Comparison of ENCODE assay signal across 16 cellular contexts in genomic region chr9:127129073-127129717, GRCh38. TPM values are rescaled to one million over a fixed set of nuclear protein-coding genes. Genes with fewer than 3 reads are reported as not detected.
DNase-seq lines count a peak whose midpoint lies in the region; ATAC-seq, FAIRE-seq and TF ChIP-seq lines count a peak whose summit lies in the region.
"Had no signal": no experiment of that assay in that cellular context is flagged by ENCODE, and none has a peak within 500 bp of the region (broad histone marks: within the 10 kb centered on the region; RNA-seq: fewer than 3 reads in every experiment).

No MANE protein-coding gene starts in this region.

- no peak overlapping the region for H3K27ac ChIP-seq in K562 (ENCODE audit: extremely low read depth, low read depth, low read length)
- H3K27ac ChIP-seq in heart right ventricle = peak overlapping the region in 9 of 10 donors; percentile 41 to 95 (median 74)
- H3K27ac ChIP-seq in skin epidermis = peak overlapping the region in 20 of 21 experiments; percentile 4 to 88 (median 66)
- peak overlapping the region in 1 of 2 donors; percentile 7 for H3K27ac ChIP-seq in aorta (ENCODE audit: low read depth in 1 of 2, low read length in 2 of 2)

- H3K9me3 ChIP-seq in K562 (replicated peaks; ENCODE audit: control insufficient read depth, insufficient read depth, low read depth, low read length) (no peaks in the 10 kb centered on the region), heart right ventricle (no peaks in the 10 kb centered on the region), aorta (ENCODE audit: control insufficient read depth, low read length) (no peaks in the 10 kb centered on the region)

- no TSS peak for BruUV-seq in K562 (replicated peaks; lab: Mats Ljungman, UMichigan)

- H3K9ac ChIP-seq in K562 (ENCODE audit: insufficient read depth in 1 of 2, low read depth in 2 of 2, low read length in 2 of 2) = peak overlapping the region in 1 of 2 experiments; percentile 63; a peak in 2 of 4 replicates

- H4K20me1 ChIP-seq in K562 (replicated peaks; ENCODE audit: control insufficient read depth, insufficient read depth, low read length) = 0 out of 2 replicates have a peak, but pooled peaks cover 3% of the 10 kb centered on the region

- H3K27ac Mint-ChIP-seq in HFFc6 = no peak overlapping the region
- H3K27ac Mint-ChIP-seq: activated CD4-positive, alpha-beta memory T cell treated with anti-CD3 and anti-CD28 coated beads for 36 hours; activated naive CD8-positive, alpha-beta T cell treated with anti-CD3 and anti-CD28 coated beads, Interleukin-2, amount 10 ng/mL, durations not matched to agents 7 days and 5 days; nephron progenitor cell had no signal

- H3K9me1 ChIP-seq in K562 (ENCODE audit: control insufficient read depth, insufficient read depth, low read length) = no peaks in the 10 kb centered on the region

- no peaks in the 10 kb centered on the region for H3K36me3 Mint-ChIP-seq in HFFc6 (ENCODE audit: low read depth)
- H3K36me3 Mint-ChIP-seq: activated CD4-positive, alpha-beta memory T cell treated with anti-CD3 and anti-CD28 coated beads for 36 hours; activated naive CD8-positive, alpha-beta T cell treated with anti-CD3 and anti-CD28 coated beads, Interleukin-2, amount 10 ng/mL, durations not matched to agents 7 days and 5 days had no signal

- no peaks in the 10 kb centered on the region for H3K9me3 Mint-ChIP-seq in HFFc6
- H3K9me3 Mint-ChIP-seq: activated CD4-positive, alpha-beta memory T cell treated with anti-CD3 and anti-CD28 coated beads for 36 hours; activated naive CD8-positive, alpha-beta T cell treated with anti-CD3 and anti-CD28 coated beads, Interleukin-2, amount 10 ng/mL, durations not matched to agents 7 days and 5 days; nephron progenitor cell; stimulated activated naive CD8-positive, alpha-beta T cell treated with anti-CD3 and anti-CD28 coated beads, Interleukin-15, amount 100 ng/mL, for 72 hours had no signal

- H3K4me1 ChIP-seq in K562 (replicated peaks in 1 of 2; ENCODE audit: control insufficient read depth in 2 of 2, insufficient read depth in 2 of 2, low read length in 2 of 2) = peaks cover 9 to 21% of the 10 kb centered on the region in 2 experiments
- peaks cover 19 to 67% (median 50%) of the 10 kb centered on the region in 9 donors for H3K4me1 ChIP-seq in heart right ventricle
- peaks cover 0 to 2% of the 10 kb centered on the region in 2 donors for H3K4me1 ChIP-seq in aorta (ENCODE audit: control insufficient read depth in 1 of 2, insufficient read depth in 2 of 2, low read length in 2 of 2)

- 4% methylated on average over 5 of the region's 5 CpGs for WGBS in K562 (ENCODE audit: insufficient coverage, low coverage, missing lambda C conversion rate)
- 57 to 70% methylated on average over 5 of the region's 5 CpGs for whole genome bisulfite sequencing in heart right ventricle, 2 donors
- WGBS in aorta, 2 donors = 74 to 77% methylated on average over 5 of the region's 5 CpGs

- no peaks in the 10 kb centered on the region for H3K27me3 Mint-ChIP-seq in HFFc6 (ENCODE audit: insufficient read depth)
- H3K27me3 Mint-ChIP-seq: activated CD4-positive, alpha-beta memory T cell treated with anti-CD3 and anti-CD28 coated beads for 36 hours had no signal

- TF ChIP-seq EP300 in K562 (IDR thresholded peaks at IDR 0.05; ENCODE audit: low read length) = peak; percentile 85

- H3K4me3 Mint-ChIP-seq in HFFc6 = no peak overlapping the region
- H3K4me3 Mint-ChIP-seq: activated CD4-positive, alpha-beta memory T cell treated with anti-CD3 and anti-CD28 coated beads for 36 hours; activated naive CD8-positive, alpha-beta T cell treated with anti-CD3 and anti-CD28 coated beads, Interleukin-2, amount 10 ng/mL, durations not matched to agents 7 days and 5 days; nephron progenitor cell; stimulated activated naive CD8-positive, alpha-beta T cell treated with anti-CD3 and anti-CD28 coated beads, Interleukin-15, amount 100 ng/mL, for 72 hours had no signal

- CTCF ChIA-PET in K562 (lab: Yijun Ruan, JAX; ENCODE audit: low intra/inter-chr PET ratio) = interaction anchor here (0.7 kb wide), 1 partner anchor 16 kb away, joined by 3 read pairs; no protein-coding TSS in a partner anchor

- H3K36me3 ChIP-seq in K562 (ENCODE audit: control insufficient read depth, insufficient read depth, low read length) = no peaks in the 10 kb centered on the region
- H3K36me3 ChIP-seq in heart right ventricle = no peaks in the 10 kb centered on the region
- no peaks in the 10 kb centered on the region for H3K36me3 ChIP-seq in aorta (ENCODE audit: control insufficient read depth in 1 of 2, insufficient read depth in 2 of 2, low read length in 1 of 2)

- H3K79me2 ChIP-seq in K562 (ENCODE audit: control insufficient read depth, insufficient read depth, low read length) = no peaks in the 10 kb centered on the region

- ATAC-seq in K562 (peak; percentile 27; the same call in 1 of the 3 replicates), heart right ventricle (no peak), aorta (ENCODE audit: low FRiP score) (no peak)
- ATAC-seq: stimulated activated naive CD8-positive, alpha-beta T cell treated with anti-CD3 and anti-CD28 coated beads, Interleukin-15, amount 100 ng/mL, for 72 hours had no signal

- no peak for TF ChIP-seq POLR2A in K562 (conservative IDR thresholded peaks at IDR 0.05)

- POLR2A ChIA-PET in K562 (lab: Yijun Ruan, JAX) = interaction anchor here (0.6 to 1.8 kb wide), 6 partner anchors 9 to 74 kb away, joined by 3 to 6 read pairs (median 4); no protein-coding TSS in a partner anchor

- FAIRE-seq in K562 (lab: Jason Lieb, UNC) = no peak
- FAIRE-seq: frontal cortex, H54 had no signal

- in situ Hi-C loops in K562 (cut with MboI) = no loop called here

- H3K27me3 ChIP-seq in K562 (ENCODE audit: control insufficient read depth in 2 of 2, insufficient read depth in 2 of 2, low read length in 2 of 2) (peaks cover 14 to 40% of the 10 kb centered on the region in 2 experiments; a peak in 3 of 5 replicates), heart right ventricle (no peaks in the 10 kb centered on the region), aorta (ENCODE audit: control insufficient read depth in 1 of 2, insufficient read depth in 2 of 2, low read length in 1 of 2) (no peaks in the 10 kb centered on the region)

- TF ChIP-seq CTCF in K562 (IDR thresholded peaks at IDR 0.05 in 2 of 3, conservative IDR thresholded peaks at IDR 0.05 in 1 of 3; ENCODE audit: insufficient read depth in 2 of 3, low read depth in 1 of 3, low read length in 3 of 3) (no peak), heart right ventricle (IDR thresholded peaks at IDR 0.05) (no peak), HFFc6 (IDR thresholded peaks at IDR 0.05) (no peak)

- H3K4me2 ChIP-seq in K562 (ENCODE audit: insufficient read depth, low read length) = peak overlapping the region; percentile 26; the same call in 1 of the 2 replicates

- no peak for TF ChIP-seq RAD21 in K562 (CRISPR knock-in tag; conservative IDR thresholded peaks at IDR 0.05 in 1 of 2, IDR thresholded peaks at IDR 0.05 in 1 of 2)

- peak; percentile 46 for DNase-seq in GM03348 (ENCODE audit: low spot score)
- DNase-seq in K562 (ENCODE audit: extremely low read depth in 1 of 4, low spot score in 3 of 4) = peak in 1 of 4 experiments; percentile 31
- no peak for DNase-seq in heart right ventricle
- DNase-seq in NCI-H2107 (lab: John Stamatoyannopoulos, UW) = no peak
- no peak for DNase-seq in HFFc6
- DNase-seq in SKM-1 treated with dmso at 0.1 percent for 144 hours (lab: John Stamatoyannopoulos, UW; ENCODE audit: unreplicated experiment) = no peak
- no peak for DNase-seq in aorta
- DNase-seq: activated CD4-positive, alpha-beta memory T cell treated with anti-CD3 and anti-CD28 coated beads for 36 hours; activated naive CD8-positive, alpha-beta T cell treated with anti-CD3 and anti-CD28 coated beads, Interleukin-2, amount 10 ng/mL, durations not matched to agents 7 days and 5 days; activated T-cell treated with anti-CD3 and anti-CD28 coated beads, Interleukin-2, amount 50 U/mL, for 48 hours; GDM1; nephron progenitor cell; stimulated activated naive CD8-positive, alpha-beta T cell treated with anti-CD3 and anti-CD28 coated beads, Interleukin-15, amount 100 ng/mL, for 72 hours had no signal

- no peak overlapping the region for H3K4me3 ChIP-seq in K562
- H3K4me3 ChIP-seq in heart right ventricle = no peak overlapping the region
- no peak overlapping the region for H3K4me3 ChIP-seq in skin epidermis
- H3K4me3 ChIP-seq in aorta (ENCODE audit: low read length in 2 of 2) = no peak overlapping the region

- no peak overlapping the region for H2AFZ ChIP-seq in K562 (ENCODE audit: low read depth, low read length)

- H3K4me1 Mint-ChIP-seq in HFFc6 (ENCODE audit: low read depth) = peaks cover 82% of the 10 kb centered on the region
- H3K4me1 Mint-ChIP-seq: stimulated activated naive CD8-positive, alpha-beta T cell treated with anti-CD3 and anti-CD28 coated beads, Interleukin-15, amount 100 ng/mL, for 72 hours had no signal

- intact Hi-C loops in K562 (cut with micrococcal nuclease) (loop anchor here (2.0 kb wide), 1 partner anchor 64 kb away; no protein-coding TSS in a partner anchor), heart right ventricle (cut with DNase I) (loop anchor here in 2 of 10 donors (10.0 kb wide), 2 partner anchors 94 to 164 kb away; no protein-coding TSS in a partner anchor), aorta (cut with DNase I) (loop anchor here in 1 of 2 donors (10.0 kb wide), 1 partner anchor 164 kb away; no protein-coding TSS in a partner anchor)

RNA-seq across cellular contexts. Expression of gene ANGPTL2, which starts 6.8 kb away (rescaled TPM):
- not detected in 2 replicates for total RNA-seq in K562 (2011; cell fraction: chromatin; rRNA removed; ENCODE audit: low replicate concordance)
- total RNA-seq in K562 (2011; cell fraction: nucleolus; rRNA removed) = not detected in 2 replicates
- not detected in 2 replicates for total RNA-seq in K562 (2011; cell fraction: nucleoplasm; rRNA removed)
- not detected in 2 replicates for total RNA-seq in K562 (2014; rRNA removed)
- total RNA-seq in K562 (2014; rRNA removed; fragmentation: Illumina TruSeq; extraction: Trizol) = not detected in 2 replicates
- total RNA-seq in K562 (2015; rRNA removed; fragmentation: Illumina TruSeq; extraction: Trizol) = not detected in 2 replicates
- not detected in 2 replicates for total RNA-seq in K562 (2021)
- not detected in 2 replicates for polyA plus RNA-seq in K562 (2011; rRNA removed)
- 0.01 TPM in 1 of 2 replicates, not detected in the other for polyA plus RNA-seq in K562 (2011; cell fraction: cytosol; rRNA removed)
- not detected in 2 replicates for polyA plus RNA-seq in K562 (2011; cell fraction: nucleus; rRNA removed)
- polyA plus RNA-seq in K562 (2012) = 0.03 TPM in 1 of 2 replicates, not detected in the other
- polyA plus RNA-seq in K562 (2014; fragmentation: Illumina TruSeq; extraction: Trizol) = not detected in 2 replicates
- not detected for polyA plus RNA-seq in K562 (2014; fragmentation: Nextera tagmentation; extraction: Ambion mirVana)
- not detected in 2 replicates for polyA plus RNA-seq in K562 (2014; rRNA removed)
- polyA minus RNA-seq in K562 (2011; rRNA and poly(A)+ RNA removed) = not detected in 2 replicates
- polyA minus RNA-seq in K562 (2011; cell fraction: cytosol; rRNA and poly(A)+ RNA removed) = not detected in 2 replicates
- not detected in 2 replicates for polyA minus RNA-seq in K562 (2011; cell fraction: nucleus; rRNA and poly(A)+ RNA removed)
- total RNA-seq in heart right ventricle = 10 to 100 TPM; 24.2 to 73.5 (median 45.2) TPM
- 10 to 100 TPM; 16.2 to 22.6 TPM for polyA plus RNA-seq in heart right ventricle
- 10 to 100 TPM; 15.0 to 20.9 (median 19.4) TPM for total RNA-seq in HFFc6 (2021; fragmentation: NEBNext Ultra II Directional; extraction: Animal tissue kit (Norgen Biotek cat#: 25700))
- 10 to 100 TPM; 36.7 to 44.8 TPM for total RNA-seq in aorta
- polyA plus RNA-seq in aorta = 10 to 100 TPM; 13.4 to 51.2 TPM
- total RNA-seq: activated CD4-positive, alpha-beta memory T cell treated with anti-CD3 and anti-CD28 coated beads for 36 hours; activated naive CD8-positive, alpha-beta T cell treated with anti-CD3 and anti-CD28 coated beads, Interleukin-2, amount 10 ng/mL, durations not matched to agents 7 days and 5 days had no signal

Comparison
In these comparisons a context has a peak if more than half of its experiments do, and no peak if none do; other contexts are left out.
1. RNA of gene ANGPTL2, which starts 6.8 kb away (total RNA-seq): 24.2 to 73.5 TPM in heart right ventricle, 36.7 to 44.8 TPM in aorta and 15.0 to 20.9 TPM in HFFc6; not detected in K562; every median in the first group is over 10 times any median in the second.